Comparison of ENCODE assay signal across 9 cellular contexts in the genomic region with DNA sequence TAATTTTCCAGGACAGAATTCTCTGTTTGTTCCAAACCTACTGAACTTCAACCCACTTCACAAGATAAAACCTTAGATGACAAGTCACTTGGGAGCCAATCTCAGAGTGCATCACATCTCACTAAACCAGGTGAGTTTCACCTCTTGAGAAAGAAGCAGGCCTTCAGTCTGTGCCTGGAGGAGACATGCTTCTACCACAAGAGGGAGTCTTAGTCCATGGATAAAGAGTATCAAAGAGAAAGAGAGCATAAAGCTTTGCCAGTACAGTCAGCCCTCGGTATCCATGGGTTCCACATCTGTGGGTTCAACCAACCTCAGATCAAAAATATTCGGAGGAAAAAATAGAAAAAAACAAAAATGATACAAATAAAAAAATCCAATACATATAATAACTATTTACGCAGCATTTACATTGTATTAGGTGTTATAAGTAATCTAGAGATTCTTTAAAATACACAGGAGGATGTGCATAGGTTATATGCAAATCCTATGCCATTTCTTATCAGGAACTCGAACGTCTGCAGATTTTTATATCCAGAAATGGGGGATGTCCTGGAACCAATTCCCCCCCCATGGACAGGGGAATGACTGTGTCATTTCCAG. TPM values are rescaled to one million over a fixed set of nuclear protein-coding genes. Genes with fewer than 3 reads are reported as not detected.
A peak's percentile ranks its signal among the peaks of the same experiment; 100 is the strongest.
DNase-seq lines count a peak whose midpoint lies in the region; ATAC-seq and TF ChIP-seq lines count a peak whose summit lies in the region.
"Had no signal": no experiment of that assay in that cellular context is flagged by ENCODE, and none has a peak within 500 bp of the region (broad histone marks: within the 10 kb centered on the region; RNA-seq: fewer than 3 reads in every experiment).

No MANE protein-coding gene starts in this region.

- no peak overlapping the region for H3K27ac ChIP-seq in CD4-positive, alpha-beta memory T cell (ENCODE audit: low read depth, low read length)

- H3K36me3 Mint-ChIP-seq in CD4-positive, alpha-beta memory T cell: peaks cover 36 to 78% of the 10 kb centered on the region in 2 donors

- peaks cover 0 to 9% (median 5%) of the 10 kb centered on the region in 4 donors for H3K4me1 Mint-ChIP-seq in CD4-positive, alpha-beta memory T cell

- H3K9me3 Mint-ChIP-seq in CD4-positive, alpha-beta memory T cell: no peaks in the 10 kb centered on the region
- H3K9me3 Mint-ChIP-seq: T-helper 1 cell treated with Interleukin-12 subunit alpha and Interleukin-12 subunit beta and Interleukin-4 antibody, amounts not matched to agents 30 μg/mL and 1 μg/mL, for 36 hours had no signal

- TF ChIP-seq CTCF in GM12873 (IDR thresholded peaks at IDR 0.05; ENCODE audit: insufficient read depth, low read depth, low read length, missing control alignments): peak; percentile 70

- CTCF ChIA-PET in CD4-positive, alpha-beta memory T cell (lab: Charles Lee; ENCODE audit: partially characterized antibody): interaction anchor here (0.7 to 1.8 kb wide), 7 partner anchors 14 to 265 kb away, joined by 3 to 9 read pairs (median 4); a partner anchor contains a TSS

- H3K27me3 ChIP-seq in CD4-positive, alpha-beta memory T cell (ENCODE audit: insufficient read depth, low read length): no peaks in the 10 kb centered on the region
- no peaks in the 10 kb centered on the region for H3K27me3 ChIP-seq in adipocyte (replicated peaks; ENCODE audit: control insufficient read depth, insufficient read depth, low read length)

- no peak overlapping the region for H3K9ac ChIP-seq in adipocyte (ENCODE audit: low read length)

- no peak for ATAC-seq in GM19397 (IDR thresholded peaks at IDR 0.05; ENCODE audit: unreplicated experiment)

- POLR2A ChIA-PET in CD4-positive, alpha-beta memory T cell (lab: Charles Lee; ENCODE audit: partially characterized antibody): interaction anchor here (0.6 kb wide), 2 partner anchors 36 to 82 kb away, joined by 3 read pairs; a partner anchor contains a TSS

- H3K4me3 Mint-ChIP-seq in CD4-positive, alpha-beta memory T cell: no peak overlapping the region
- H3K4me3 Mint-ChIP-seq: T-helper 1 cell treated with Interleukin-12 subunit alpha and Interleukin-12 subunit beta and Interleukin-4 antibody, amounts not matched to agents 30 μg/mL and 1 μg/mL, for 36 hours had no signal

- peak; percentile 25 to 50 (median 38) for DNase-seq in CD4-positive, alpha-beta memory T cell
- DNase-seq in NCI-H345 (lab: John Stamatoyannopoulos, UW) (peak; percentile 29), adipocyte (ENCODE audit: low read depth) (peak; percentile 80), iPS DF 4.7 (ENCODE audit: extremely low read depth, low spot score) (peak; percentile 36), superior temporal gyrus (ENCODE audit: extremely low spot score) (peak; percentile 75)
- DNase-seq in activated CD8-positive, alpha-beta memory T cell treated with anti-CD3 and anti-CD28 coated beads for 24 hours: no peak

- H3K36me3 ChIP-seq in CD4-positive, alpha-beta memory T cell (ENCODE audit: insufficient read depth, low read length): peaks cover 57% of the 10 kb centered on the region
- H3K36me3 ChIP-seq in adipocyte (ENCODE audit: control insufficient read depth, insufficient read depth, low read length, severe bottlenecking): peaks cover 66% of the 10 kb centered on the region

- H3K4me3 ChIP-seq in CD4-positive, alpha-beta memory T cell (ENCODE audit: low read length in 2 of 2): no peak overlapping the region
- H3K4me3 ChIP-seq in adipocyte (ENCODE audit: low read length): no peak overlapping the region

- no peaks in the 10 kb centered on the region for H3K9me3 ChIP-seq in CD4-positive, alpha-beta memory T cell (ENCODE audit: control insufficient read depth in 1 of 2, low read length in 2 of 2)
- H3K9me3 ChIP-seq in adipocyte (ENCODE audit: control insufficient read depth, low read length): no peaks in the 10 kb centered on the region

- H3K4me1 ChIP-seq in CD4-positive, alpha-beta memory T cell (ENCODE audit: insufficient read depth, low read length): no peaks in the 10 kb centered on the region
- no peaks in the 10 kb centered on the region for H3K4me1 ChIP-seq in adipocyte (ENCODE audit: control insufficient read depth, insufficient read depth, low read length)

- peak overlapping the region in 6 of 7 donors; percentile 14 to 81 (median 65) for H3K27ac Mint-ChIP-seq in CD4-positive, alpha-beta memory T cell
- H3K27ac Mint-ChIP-seq: T-helper 1 cell treated with Interleukin-12 subunit alpha and Interleukin-12 subunit beta and Interleukin-4 antibody, amounts not matched to agents 30 μg/mL and 1 μg/mL, for 36 hours had no signal

- H3K27me3 Mint-ChIP-seq in CD4-positive, alpha-beta memory T cell: no peaks in the 10 kb centered on the region

- intact Hi-C loops in CD4-positive, alpha-beta memory T cell (cut with micrococcal nuclease): loop anchor here (1.0 kb wide), 2 partner anchors 82 to 264 kb away; a partner anchor contains a TSS

RNA-seq across cellular contexts. Expression of a gene that starts 37.7 kb away (rescaled TPM):
- 1 to 10 TPM; 6.6 to 7.4 TPM for total RNA-seq in CD4-positive, alpha-beta memory T cell
- 10 to 100 TPM; 16.3 to 17.6 TPM for polyA plus RNA-seq in CD4-positive, alpha-beta memory T cell
